ENCODE assay signal across 1 cellular context in genomic region chr20:1855113-1855512, GRCh38.
TF ChIP-seq lines count a peak whose summit lies in the region.

No MANE protein-coding gene starts in this region.

TF ChIP-seq in HepG2, 621 proteins besides CTCF, POLR2A, EP300 and RAD21 (continued from another document and continues in another):
- TF ChIP-seq, protein P1, sequence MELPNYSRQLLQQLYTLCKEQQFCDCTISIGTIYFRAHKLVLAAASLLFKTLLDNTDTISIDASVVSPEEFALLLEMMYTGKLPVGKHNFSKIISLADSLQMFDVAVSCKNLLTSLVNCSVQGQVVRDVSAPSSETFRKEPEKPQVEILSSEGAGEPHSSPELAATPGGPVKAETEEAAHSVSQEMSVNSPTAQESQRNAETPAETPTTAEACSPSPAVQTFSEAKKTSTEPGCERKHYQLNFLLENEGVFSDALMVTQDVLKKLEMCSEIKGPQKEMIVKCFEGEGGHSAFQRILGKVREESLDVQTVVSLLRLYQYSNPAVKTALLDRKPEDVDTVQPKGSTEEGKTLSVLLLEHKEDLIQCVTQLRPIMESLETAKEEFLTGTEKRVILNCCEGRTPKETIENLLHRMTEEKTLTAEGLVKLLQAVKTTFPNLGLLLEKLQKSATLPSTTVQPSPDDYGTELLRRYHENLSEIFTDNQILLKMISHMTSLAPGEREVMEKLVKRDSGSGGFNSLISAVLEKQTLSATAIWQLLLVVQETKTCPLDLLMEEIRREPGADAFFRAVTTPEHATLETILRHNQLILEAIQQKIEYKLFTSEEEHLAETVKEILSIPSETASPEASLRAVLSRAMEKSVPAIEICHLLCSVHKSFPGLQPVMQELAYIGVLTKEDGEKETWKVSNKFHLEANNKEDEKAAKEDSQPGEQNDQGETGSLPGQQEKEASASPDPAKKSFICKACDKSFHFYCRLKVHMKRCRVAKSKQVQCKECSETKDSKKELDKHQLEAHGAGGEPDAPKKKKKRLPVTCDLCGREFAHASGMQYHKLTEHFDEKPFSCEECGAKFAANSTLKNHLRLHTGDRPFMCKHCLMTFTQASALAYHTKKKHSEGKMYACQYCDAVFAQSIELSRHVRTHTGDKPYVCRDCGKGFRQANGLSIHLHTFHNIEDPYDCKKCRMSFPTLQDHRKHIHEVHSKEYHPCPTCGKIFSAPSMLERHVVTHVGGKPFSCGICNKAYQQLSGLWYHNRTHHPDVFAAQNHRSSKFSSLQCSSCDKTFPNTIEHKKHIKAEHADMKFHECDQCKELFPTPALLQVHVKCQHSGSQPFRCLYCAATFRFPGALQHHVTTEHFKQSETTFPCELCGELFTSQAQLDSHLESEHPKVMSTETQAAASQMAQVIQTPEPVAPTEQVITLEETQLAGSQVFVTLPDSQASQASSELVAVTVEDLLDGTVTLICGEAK (IDR thresholded peaks at IDR 0.05) = no peak
- TF ChIP-seq, protein P1 (CRISPR knock-in tag; IDR thresholded peaks at IDR 0.05) = no peak
- no peak for TF ChIP-seq MXD4 (CRISPR knock-in tag; IDR thresholded peaks at IDR 0.05)
- TF ChIP-seq RBM39 (IDR thresholded peaks at IDR 0.05; ENCODE audit: low read depth, low read length, poor library complexity, severe bottlenecking) = no peak
- TF ChIP-seq CENPX (CRISPR knock-in tag; IDR thresholded peaks at IDR 0.05) = no peak
- TF ChIP-seq FOSL2 (CRISPR knock-in tag; IDR thresholded peaks at IDR 0.05) = peak; percentile 39; the same call in 1 of the 2 replicates
- peak; percentile 95 for TF ChIP-seq HNF4A (CRISPR knock-in tag; IDR thresholded peaks at IDR 0.05)
- no peak for TF ChIP-seq NFRKB (IDR thresholded peaks at IDR 0.05)
- TF ChIP-seq DMTF1 (CRISPR knock-in tag; IDR thresholded peaks at IDR 0.05) = no peak
- TF ChIP-seq TAF15 (IDR thresholded peaks at IDR 0.05; ENCODE audit: low read depth, low read length, poor library complexity, severe bottlenecking) = no peak
- no peak for TF ChIP-seq ZBTB8A (CRISPR knock-in tag; IDR thresholded peaks at IDR 0.05; ENCODE audit: borderline replicate concordance, low read depth)
- TF ChIP-seq ZNF710 (CRISPR knock-in tag; IDR thresholded peaks at IDR 0.05; ENCODE audit: borderline replicate concordance) = no peak
- 0 out of 2 replicates have a peak, but pooled peaks have one; percentile 55 for TF ChIP-seq ZGPAT (CRISPR knock-in tag; IDR thresholded peaks at IDR 0.05)
- TF ChIP-seq AGO1 (IDR thresholded peaks at IDR 0.05; ENCODE audit: low read depth, low read length, poor library complexity, severe bottlenecking) = no peak
- no peak for TF ChIP-seq SOX6 (IDR thresholded peaks at IDR 0.05)
- TF ChIP-seq SOX6 (CRISPR knock-in tag; IDR thresholded peaks at IDR 0.05) = no peak; the same call in none of the 2 replicates
- TF ChIP-seq, protein P2, sequence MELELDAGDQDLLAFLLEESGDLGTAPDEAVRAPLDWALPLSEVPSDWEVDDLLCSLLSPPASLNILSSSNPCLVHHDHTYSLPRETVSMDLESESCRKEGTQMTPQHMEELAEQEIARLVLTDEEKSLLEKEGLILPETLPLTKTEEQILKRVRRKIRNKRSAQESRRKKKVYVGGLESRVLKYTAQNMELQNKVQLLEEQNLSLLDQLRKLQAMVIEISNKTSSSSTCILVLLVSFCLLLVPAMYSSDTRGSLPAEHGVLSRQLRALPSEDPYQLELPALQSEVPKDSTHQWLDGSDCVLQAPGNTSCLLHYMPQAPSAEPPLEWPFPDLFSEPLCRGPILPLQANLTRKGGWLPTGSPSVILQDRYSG (CRISPR knock-in tag; IDR thresholded peaks at IDR 0.05) = no peak
- no peak for TF ChIP-seq ELF4 (CRISPR knock-in tag; IDR thresholded peaks at IDR 0.05; ENCODE audit: borderline replicate concordance)
- no peak for TF ChIP-seq ZNF678 (CRISPR knock-in tag; IDR thresholded peaks at IDR 0.05)
- TF ChIP-seq HOMEZ (CRISPR knock-in tag; IDR thresholded peaks at IDR 0.05; ENCODE audit: low read depth) = 0 out of 2 replicates have a peak, but pooled peaks have one; percentile 45
- no peak for TF ChIP-seq ZNF256 (CRISPR knock-in tag; conservative IDR thresholded peaks at IDR 0.05)
- peak; percentile 38 for TF ChIP-seq ZNF687 (CRISPR knock-in tag; IDR thresholded peaks at IDR 0.05)
- TF ChIP-seq, protein P3, sequence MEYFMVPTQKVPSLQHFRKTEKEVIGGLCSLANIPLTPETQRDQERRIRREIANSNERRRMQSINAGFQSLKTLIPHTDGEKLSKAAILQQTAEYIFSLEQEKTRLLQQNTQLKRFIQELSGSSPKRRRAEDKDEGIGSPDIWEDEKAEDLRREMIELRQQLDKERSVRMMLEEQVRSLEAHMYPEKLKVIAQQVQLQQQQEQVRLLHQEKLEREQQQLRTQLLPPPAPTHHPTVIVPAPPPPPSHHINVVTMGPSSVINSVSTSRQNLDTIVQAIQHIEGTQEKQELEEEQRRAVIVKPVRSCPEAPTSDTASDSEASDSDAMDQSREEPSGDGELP (IDR thresholded peaks at IDR 0.05; ENCODE audit: borderline replicate concordance, low read depth) = peak; percentile 55; the same call in 1 of the 2 replicates
- TF ChIP-seq ZNF180 (CRISPR knock-in tag; IDR thresholded peaks at IDR 0.05; ENCODE audit: borderline replicate concordance, low read depth) = no peak
- no peak for TF ChIP-seq GABPA (IDR thresholded peaks at IDR 0.05; ENCODE audit: low read depth, low read length)
- TF ChIP-seq GABPA (CRISPR knock-in tag; IDR thresholded peaks at IDR 0.05; ENCODE audit: low read depth) = no peak
- TF ChIP-seq ZNF552 (CRISPR knock-in tag; IDR thresholded peaks at IDR 0.05; ENCODE audit: borderline replicate concordance) = 0 out of 2 replicates have a peak, but pooled peaks have one; percentile 37
- no peak for TF ChIP-seq TCF7 (IDR thresholded peaks at IDR 0.05; ENCODE audit: low read depth)
